ENCODE assay signal across 20 cellular contexts in genomic region chr17:17364338-17364667, GRCh38.
DNase-seq lines count a peak whose midpoint lies in the region; ATAC-seq and TF ChIP-seq lines count a peak whose summit lies in the region.
"Had no signal": no experiment of that assay in that cellular context is flagged by ENCODE, and none has a peak within 500 bp of the region (broad histone marks: within the 10 kb centered on the region; RNA-seq: fewer than 3 reads in every experiment).

No MANE protein-coding gene starts in this region.

- H3K9me3 ChIP-seq in OCI-LY1 (ENCODE audit: low read length) (0 out of 2 replicates have a peak, but pooled peaks cover 7% of the 10 kb centered on the region), lower lobe of right lung (no peaks in the 10 kb centered on the region), spleen (peaks cover 0 to 20% (median 0%) of the 10 kb centered on the region in 8 donors)
- H3K9me3 ChIP-seq: neutrophil, transverse colon had no signal

- no peak overlapping the region for H3K9ac ChIP-seq in OCI-LY1 (ENCODE audit: low read length)
- H3K9ac ChIP-seq: KMS-11 had no signal

- H3K9me2 ChIP-seq in OCI-LY1 (ENCODE audit: low read depth, low read length) = no peaks in the 10 kb centered on the region

- no peaks in the 10 kb centered on the region for H3F3A ChIP-seq in OCI-LY1 (ENCODE audit: insufficient read depth, low read length)

- H3K27ac ChIP-seq in OCI-LY1 (ENCODE audit: low read depth, low read length, poor library complexity, severe bottlenecking) = peak overlapping the region; percentile 50
- peak overlapping the region; percentile 67 for H3K27ac ChIP-seq in lower lobe of right lung
- peak overlapping the region in 6 of 8 donors; percentile 36 to 77 (median 72) for H3K27ac ChIP-seq in spleen
- H3K27ac ChIP-seq: KMS-11, neutrophil had no signal

- no peak for TF ChIP-seq CTCF in OCI-LY1 (IDR thresholded peaks at IDR 0.05; ENCODE audit: low read length)
- no peak for TF ChIP-seq CTCF in lower lobe of right lung (IDR thresholded peaks at IDR 0.05)
- no peak for TF ChIP-seq CTCF in spleen (IDR thresholded peaks at IDR 0.05 in 8 of 11, conservative IDR thresholded peaks at IDR 0.05 in 3 of 11)

- H3K4me3 ChIP-seq in OCI-LY1 (ENCODE audit: low read depth, low read length, poor library complexity, severe bottlenecking) = no peak overlapping the region
- H3K4me3 ChIP-seq in lower lobe of right lung = no peak overlapping the region
- H3K4me3 ChIP-seq in spleen = no peak overlapping the region
- H3K4me3 ChIP-seq: transverse colon had no signal

- H3K36me3 ChIP-seq in OCI-LY1 (ENCODE audit: insufficient read depth, low read length) (no peaks in the 10 kb centered on the region), lower lobe of right lung (no peaks in the 10 kb centered on the region), spleen (no peaks in the 10 kb centered on the region)
- H3K36me3 ChIP-seq: neutrophil, transverse colon had no signal

- no peak for TF ChIP-seq POLR2A in spleen (IDR thresholded peaks at IDR 0.05)

- no peak overlapping the region for H3K4me2 ChIP-seq in OCI-LY1 (ENCODE audit: low read length)
- H3K4me2 ChIP-seq: KMS-11 had no signal

- ATAC-seq in lower lobe of right lung = peak in 1 of 2 donors; percentile 5

- H2AFZ ChIP-seq in OCI-LY1 (ENCODE audit: low read length) = no peak overlapping the region

- H4K20me1 ChIP-seq in OCI-LY1 (ENCODE audit: insufficient read depth, low read length) = no peaks in the 10 kb centered on the region

- CTCF ChIA-PET in HEK293T (lab: Yijun Ruan, JAX) = interaction anchor here (1.0 to 1.4 kb wide), 2 partner anchors 14 to 205 kb away, joined by 4 to 7 read pairs; no protein-coding TSS in a partner anchor

- intact Hi-C loops in lower lobe of right lung (cut with DNase I) (no loop called here), spleen (cut with DNase I; ENCODE audit: low total_unique reads) (no loop called here)

- peak; percentile 32 for DNase-seq in epidermal melanocyte (ENCODE audit: insufficient read length, low spot score)
- DNase-seq in lower lobe of right lung = no peak
- no peak for DNase-seq in spleen
- no peak for DNase-seq in NCI-H2227 treated with DMSO at 0.1 percent for 48 hours (lab: John Stamatoyannopoulos, UW)
- no peak for DNase-seq in GDM1 (lab: John Stamatoyannopoulos, UW)
- DNase-seq in HEK293T (ENCODE audit: extremely low spot score) = no peak
- DNase-seq in HCEC 1CT = no peak
- DNase-seq: activated CD4-positive, alpha-beta memory T cell treated with anti-CD3 and anti-CD28 coated beads, Interleukin-2, amount 10 ng/mL, durations not matched to agents 7 days and 5 days; activated naive CD4-positive, alpha-beta T cell treated with anti-CD3 and anti-CD28 coated beads for 36 hours; activated T-cell treated with anti-CD3 and anti-CD28 coated beads, Interleukin-2, amount 50 U/mL, for 24 hours; DND-41; HFFc6; NCI-H1048; NCI-H2029 treated with DMSO at 0.1 percent for 48 hours; NCI-H524 treated with DMSO at 0.1 percent for 48 hours; stimulated activated naive CD4-positive, alpha-beta T cell had no signal

- WGBS in spleen, 5 donors = 52 to 64% (median 56%) methylated on average over 8 to 11 of the region's 11 CpGs

- peaks cover 11% of the 10 kb centered on the region; the same call in 1 of the 2 replicates for H3K27me3 ChIP-seq in OCI-LY1 (ENCODE audit: insufficient read depth, low read length)
- no peaks in the 10 kb centered on the region for H3K27me3 ChIP-seq in lower lobe of right lung (ENCODE audit: low read depth)
- no peaks in the 10 kb centered on the region for H3K27me3 ChIP-seq in spleen (replicated peaks in 1 of 7)
- H3K27me3 ChIP-seq: neutrophil, transverse colon had no signal

- no peaks in the 10 kb centered on the region for H3K79me2 ChIP-seq in OCI-LY1 (ENCODE audit: insufficient read depth, low read length)

- POLR2A ChIA-PET in HEK293T (lab: Yijun Ruan, JAX) = interaction anchor here (0.6 to 1.2 kb wide), 2 partner anchors 13 to 198 kb away, joined by 3 read pairs; no protein-coding TSS in a partner anchor

- H3K4me1 ChIP-seq in OCI-LY1 (ENCODE audit: insufficient read depth, low read length, severe bottlenecking) (peaks cover 22% of the 10 kb centered on the region), lower lobe of right lung (peaks cover 10% of the 10 kb centered on the region), spleen (peaks cover 0 to 21% (median 11%) of the 10 kb centered on the region in 6 donors)

TF ChIP-seq in HEK293T, 16 proteins besides CTCF, POLR2A, EP300 and RAD21:
- TF ChIP-seq FOXA1 (IDR thresholded peaks at IDR 0.05) (no peak), SP1 (IDR thresholded peaks at IDR 0.05) (no peak), TARDBP (IDR thresholded peaks at IDR 0.05) (no peak), ARNT (IDR thresholded peaks at IDR 0.05) (no peak), SUZ12 (IDR thresholded peaks at IDR 0.05) (no peak), FOXK2 (IDR thresholded peaks at IDR 0.05) (no peak), CTBP1 (IDR thresholded peaks at IDR 0.05; ENCODE audit: borderline replicate concordance) (no peak), L3MBTL2 (conservative IDR thresholded peaks at IDR 0.05) (no peak), NFRKB (IDR thresholded peaks at IDR 0.05) (no peak), ELF4 (IDR thresholded peaks at IDR 0.05) (no peak), FOXM1 (IDR thresholded peaks at IDR 0.05; ENCODE audit: borderline replicate concordance) (no peak), HDGF (IDR thresholded peaks at IDR 0.05; ENCODE audit: borderline replicate concordance) (no peak), PKNOX1 (IDR thresholded peaks at IDR 0.05) (no peak)
TF ChIP-seq in HEK293T: peak in this region for 0.
